ENCODE assay signal across 14 cellular contexts in the genomic region with DNA sequence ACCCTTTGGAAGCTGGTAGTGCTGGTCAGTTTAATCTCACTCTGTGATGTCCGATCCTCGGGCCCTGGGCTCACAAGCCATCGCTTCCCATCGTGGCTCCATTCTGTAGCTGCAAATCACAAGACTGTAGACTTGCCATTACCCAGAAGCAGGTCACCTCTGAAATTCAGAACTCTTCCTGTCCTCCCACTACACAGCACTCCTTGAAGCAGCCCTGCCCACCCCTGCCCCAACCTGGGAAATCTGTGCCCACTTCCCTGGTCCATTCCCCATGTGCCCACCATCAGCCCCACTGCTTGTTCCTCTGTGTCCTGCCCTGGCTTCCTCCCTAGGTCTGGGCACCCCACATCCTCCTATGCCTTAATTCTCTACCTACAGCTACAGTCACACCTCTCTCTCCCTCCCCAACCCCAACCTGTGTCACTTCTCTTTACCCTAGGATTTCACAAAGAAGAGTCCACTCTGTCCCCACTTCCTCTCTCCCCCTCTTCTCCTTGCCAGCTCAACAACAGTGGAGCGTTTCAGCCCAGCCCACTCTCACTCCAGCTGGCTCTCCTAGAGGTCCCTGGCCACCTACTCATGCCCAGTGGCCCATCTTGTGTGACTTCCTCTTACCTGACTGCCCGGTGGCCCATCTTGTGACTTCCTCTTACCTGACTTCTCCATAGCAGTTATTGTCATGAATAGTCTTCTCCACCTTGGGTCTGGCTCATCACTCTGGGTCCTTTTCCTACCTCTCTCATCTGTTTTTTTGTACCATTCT. TPM values are rescaled to one million over a fixed set of nuclear protein-coding genes. Genes with fewer than 3 reads are reported as not detected.
A peak's percentile ranks its signal among the peaks of the same experiment; 100 is the strongest.
DNase-seq lines count a peak whose midpoint lies in the region; ATAC-seq lines count a peak whose summit lies in the region.
"Had no signal": no experiment of that assay in that cellular context is flagged by ENCODE, and none has a peak within 500 bp of the region (broad histone marks: within the 10 kb centered on the region; RNA-seq: fewer than 3 reads in every experiment).

No MANE protein-coding gene starts in this region.

- peak overlapping the region; percentile 7 to 94 (median 44); a peak in 19 of 22 replicates for H3K4me2 ChIP-seq in BLaER1 treated with 17β-estradiol and CSF1 and Interleukin-3, amounts not matched to agents 10 nM and 100 nM
- H3K4me2 ChIP-seq: SK-N-SH had no signal

- peak overlapping the region in 4 of 8 donors; percentile 27 to 58 (median 44) for H3K4me3 Mint-ChIP-seq in CD4-positive, alpha-beta memory T cell
- no peak overlapping the region for H3K4me3 Mint-ChIP-seq in activated T-helper 1 cell treated with anti-CD3 and anti-CD28 coated beads, Interleukin-12 subunit alpha, Interleukin-12 subunit beta, Interleukin-2, Interleukin-4 antibody, amounts not matched to agents 30 ng/mL and 10 ng/mL and 1 ng/mL, durations not matched to agents 14 hours and 24 hours and 36 hours
- H3K4me3 Mint-ChIP-seq: activated naive CD8-positive, alpha-beta T cell treated with anti-CD3 and anti-CD28 coated beads, Interleukin-2, amount 50 U/mL, for 24 hours had no signal

- H3K27me3 ChIP-seq in BLaER1 treated with 17β-estradiol and CSF1 and Interleukin-3, amounts not matched to agents 10 nM and 100 nM, result no peaks in the 10 kb centered on the region
- no peaks in the 10 kb centered on the region for H3K27me3 ChIP-seq in CD4-positive, alpha-beta memory T cell (ENCODE audit: insufficient read depth, low read length)
- H3K27me3 ChIP-seq: suprapubic skin had no signal

- H3K27ac Mint-ChIP-seq in CD4-positive, alpha-beta memory T cell, result peak overlapping the region in 6 of 7 donors; percentile 22 to 78 (median 64)
- peak overlapping the region; percentile 1 for H3K27ac Mint-ChIP-seq in activated T-helper 1 cell treated with anti-CD3 and anti-CD28 coated beads, Interleukin-12 subunit alpha, Interleukin-12 subunit beta, Interleukin-2, Interleukin-4 antibody, amounts not matched to agents 30 ng/mL and 10 ng/mL and 1 ng/mL, durations not matched to agents 14 hours and 24 hours and 36 hours
- H3K27ac Mint-ChIP-seq: activated naive CD8-positive, alpha-beta T cell treated with anti-CD3 and anti-CD28 coated beads, Interleukin-2, amount 50 U/mL, for 24 hours had no signal

- no peaks in the 10 kb centered on the region for H3K27me3 Mint-ChIP-seq in CD4-positive, alpha-beta memory T cell
- H3K27me3 Mint-ChIP-seq in activated T-helper 1 cell treated with anti-CD3 and anti-CD28 coated beads, Interleukin-12 subunit alpha, Interleukin-12 subunit beta, Interleukin-2, Interleukin-4 antibody, amounts not matched to agents 30 ng/mL and 10 ng/mL and 1 ng/mL, durations not matched to agents 14 hours and 24 hours and 36 hours (ENCODE audit: insufficient read depth), result no peaks in the 10 kb centered on the region
- H3K27me3 Mint-ChIP-seq: activated naive CD8-positive, alpha-beta T cell treated with anti-CD3 and anti-CD28 coated beads, Interleukin-2, amount 50 U/mL, for 24 hours had no signal

- POLR2A ChIA-PET in CD4-positive, alpha-beta memory T cell (lab: Charles Lee; ENCODE audit: partially characterized antibody), result interaction anchor here (0.8 to 1.2 kb wide), 3 partner anchors 11 to 52 kb away, joined by 3 to 4 read pairs (median 3); no protein-coding TSS in a partner anchor

- H3K36me3 ChIP-seq in BLaER1 treated with 17β-estradiol and CSF1 and Interleukin-3, amounts not matched to agents 10 nM and 100 nM, result peaks cover 24 to 81% (median 56%) of the 10 kb centered on the region in 11 experiments
- no peaks in the 10 kb centered on the region for H3K36me3 ChIP-seq in CD4-positive, alpha-beta memory T cell (ENCODE audit: insufficient read depth, low read length)
- H3K36me3 ChIP-seq: suprapubic skin had no signal

- CTCF ChIA-PET in CD4-positive, alpha-beta memory T cell (lab: Charles Lee; ENCODE audit: partially characterized antibody), result interaction anchor here (1.0 to 2.2 kb wide), 4 partner anchors 7 to 62 kb away, joined by 3 to 8 read pairs (median 4); no protein-coding TSS in a partner anchor

- no peak overlapping the region for H3K4me3 ChIP-seq in BLaER1 treated with 17β-estradiol and CSF1 and Interleukin-3, amounts not matched to agents 10 nM and 100 nM
- H3K4me3 ChIP-seq in CD4-positive, alpha-beta memory T cell (ENCODE audit: low read length in 2 of 2), result no peak overlapping the region
- H3K4me3 ChIP-seq: psoas muscle, suprapubic skin had no signal

- no peak overlapping the region for H3K27ac ChIP-seq in BLaER1 treated with 17β-estradiol and CSF1 and Interleukin-3, amounts not matched to agents 10 nM and 100 nM
- no peak overlapping the region for H3K27ac ChIP-seq in CD4-positive, alpha-beta memory T cell (ENCODE audit: low read depth, low read length)
- H3K27ac ChIP-seq: psoas muscle, suprapubic skin had no signal

- peaks cover 21 to 94% (median 64%) of the 10 kb centered on the region in 11 experiments; a peak in 17 of 22 replicates for H4K20me1 ChIP-seq in BLaER1 treated with 17β-estradiol and CSF1 and Interleukin-3, amounts not matched to agents 10 nM and 100 nM

- H3K9ac ChIP-seq in BLaER1 treated with 17β-estradiol and CSF1 and Interleukin-3, amounts not matched to agents 10 nM and 100 nM, result no peak overlapping the region
- H3K9ac ChIP-seq: SK-N-SH had no signal

- peaks cover 53 to 75% (median 64%) of the 10 kb centered on the region in 4 donors for H3K4me1 Mint-ChIP-seq in CD4-positive, alpha-beta memory T cell
- H3K4me1 Mint-ChIP-seq in activated T-helper 1 cell treated with anti-CD3 and anti-CD28 coated beads, Interleukin-12 subunit alpha, Interleukin-12 subunit beta, Interleukin-2, Interleukin-4 antibody, amounts not matched to agents 30 ng/mL and 10 ng/mL and 1 ng/mL, durations not matched to agents 14 hours and 24 hours and 36 hours (ENCODE audit: low read depth), result peaks cover 64% of the 10 kb centered on the region

- peaks cover 24 to 46% (median 31%) of the 10 kb centered on the region in 11 experiments for H3K9me3 ChIP-seq in BLaER1 treated with 17β-estradiol and CSF1 and Interleukin-3, amounts not matched to agents 10 nM and 100 nM (replicated peaks in 1 of 11)
- no peaks in the 10 kb centered on the region for H3K9me3 ChIP-seq in CD4-positive, alpha-beta memory T cell (ENCODE audit: control insufficient read depth in 1 of 2, low read length in 2 of 2)
- H3K9me3 ChIP-seq: suprapubic skin had no signal

- H3K4me1 ChIP-seq in BLaER1 treated with 17β-estradiol and CSF1 and Interleukin-3, amounts not matched to agents 10 nM and 100 nM, result peaks cover 60 to 91% (median 67%) of the 10 kb centered on the region in 10 experiments
- peaks cover 75% of the 10 kb centered on the region for H3K4me1 ChIP-seq in CD4-positive, alpha-beta memory T cell (ENCODE audit: insufficient read depth, low read length)

- H3K36me3 Mint-ChIP-seq in CD4-positive, alpha-beta memory T cell, result no peaks in the 10 kb centered on the region
- peaks cover 35% of the 10 kb centered on the region for H3K36me3 Mint-ChIP-seq in activated T-helper 1 cell treated with anti-CD3 and anti-CD28 coated beads, Interleukin-12 subunit alpha, Interleukin-12 subunit beta, Interleukin-2, Interleukin-4 antibody, amounts not matched to agents 30 ng/mL and 10 ng/mL and 1 ng/mL, durations not matched to agents 14 hours and 24 hours and 36 hours (ENCODE audit: low read depth)

- DNase-seq in CD4-positive, alpha-beta memory T cell, result no peak
- DNase-seq in activated T-helper 1 cell treated with anti-CD3 and anti-CD28 coated beads, Interleukin-12 subunit alpha, Interleukin-12 subunit beta, Interleukin-2, Interleukin-4 antibody, amounts not matched to agents 30 ng/mL and 10 ng/mL and 1 ng/mL, durations not matched to agents 14 hours and 24 hours and 36 hours (ENCODE audit: low spot score), result no peak
- peak; percentile 81 for DNase-seq in mesenteric fat pad (ENCODE audit: low spot score)
- no peak for DNase-seq in UCSD-AML1 (lab: John Stamatoyannopoulos, UW; ENCODE audit: unreplicated experiment)
- no peak for DNase-seq in A172 (ENCODE audit: low spot score)
- DNase-seq: activated naive CD8-positive, alpha-beta T cell treated with anti-CD3 and anti-CD28 coated beads, Interleukin-2, amount 50 U/mL, for 24 hours; DMS79; NCI-H2029; NCI-H524; psoas muscle; SK-N-SH had no signal

- peaks cover 0 to 2% (median 0%) of the 10 kb centered on the region in 8 donors for H3K9me3 Mint-ChIP-seq in CD4-positive, alpha-beta memory T cell
- H3K9me3 Mint-ChIP-seq in activated T-helper 1 cell treated with anti-CD3 and anti-CD28 coated beads, Interleukin-12 subunit alpha, Interleukin-12 subunit beta, Interleukin-2, Interleukin-4 antibody, amounts not matched to agents 30 ng/mL and 10 ng/mL and 1 ng/mL, durations not matched to agents 14 hours and 24 hours and 36 hours, result peaks cover 26% of the 10 kb centered on the region

- no peak for ATAC-seq in HG02588 (IDR thresholded peaks at IDR 0.05; ENCODE audit: unreplicated experiment)
- ATAC-seq: activated naive CD8-positive, alpha-beta T cell treated with anti-CD3 and anti-CD28 coated beads, Interleukin-2, amount 50 U/mL, for 24 hours; psoas muscle had no signal

- intact Hi-C loops in CD4-positive, alpha-beta memory T cell (cut with micrococcal nuclease), result loop anchor here (5.0 kb wide), 1 partner anchor 117 kb away; the partner anchor contains the start of gene AP3S2
- intact Hi-C loops in activated T-helper 1 cell treated with anti-CD3 and anti-CD28 coated beads, Interleukin-12 subunit alpha, Interleukin-12 subunit beta, Interleukin-2, Interleukin-4 antibody, amounts not matched to agents 30 ng/mL and 10 ng/mL and 1 ng/mL, durations not matched to agents 14 hours and 24 hours and 36 hours (cut with micrococcal nuclease), result loop anchor here (1.0 kb wide), 1 partner anchor 7 kb away; no protein-coding TSS in a partner anchor

RNA-seq across cellular contexts. Expression of gene ZNF710, which starts 8.4 kb away (rescaled TPM):
- total RNA-seq in CD4-positive, alpha-beta memory T cell, result 10 to 100 TPM; 19.2 to 19.7 TPM
- polyA plus RNA-seq in CD4-positive, alpha-beta memory T cell, result 1 to 10 TPM in 1 of 2 donors, under 1 TPM in 1; 0.10 to 2.7 TPM
- total RNA-seq in activated T-helper 1 cell treated with anti-CD3 and anti-CD28 coated beads, Interleukin-12 subunit alpha, Interleukin-12 subunit beta, Interleukin-2, Interleukin-4 antibody, amounts not matched to agents 30 ng/mL and 10 ng/mL and 1 ng/mL, durations not matched to agents 14 hours and 24 hours and 36 hours, result 22.6 and 23.1 TPM in 2 replicates
- 11.5 TPM for total RNA-seq in mesenteric fat pad
- total RNA-seq in A172 (2014; rRNA removed; shearing (Covaris generic)), result 6.2 and 6.6 TPM in 2 replicates
